ENCODE assay signal across 8 cellular contexts in the genomic region with DNA sequence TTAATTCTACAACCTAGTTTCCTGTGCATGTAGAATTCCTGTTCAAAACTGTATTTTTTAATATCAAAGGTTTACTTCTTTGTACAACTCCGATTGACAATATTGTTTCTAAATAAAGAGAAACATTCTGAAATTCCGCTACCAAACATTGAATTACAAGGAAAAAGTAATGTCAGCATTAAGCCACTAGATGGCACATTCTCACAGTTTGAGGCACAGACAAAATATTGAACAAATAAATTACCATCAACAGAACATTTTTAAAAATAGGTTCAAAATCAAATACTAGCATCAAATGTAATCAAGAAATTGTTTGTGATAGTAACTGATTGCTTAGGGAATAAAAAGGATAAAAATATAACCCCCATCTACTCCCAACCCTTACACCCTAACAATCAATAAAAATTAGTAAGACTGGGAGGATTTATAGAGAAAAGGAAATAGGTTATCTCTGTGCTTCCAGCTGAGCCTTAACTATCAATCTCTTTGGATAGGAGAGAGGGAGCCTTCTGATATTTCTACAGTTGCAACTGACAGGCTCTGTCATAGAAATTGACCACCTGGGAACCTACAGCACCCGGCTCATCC.
A peak's percentile ranks its signal among the peaks of the same experiment; 100 is the strongest.
DNase-seq lines count a peak whose midpoint lies in the region; FAIRE-seq and TF ChIP-seq lines count a peak whose summit lies in the region.

No MANE protein-coding gene starts in this region.

- H3K27ac ChIP-seq in OCI-LY1 (ENCODE audit: low read depth, low read length, poor library complexity, severe bottlenecking) = no peak overlapping the region
- no peak overlapping the region for H3K27ac ChIP-seq in trophoblast cell (ENCODE audit: low read depth, low read length)

- H4K91ac ChIP-seq in trophoblast cell (ENCODE audit: low read depth, low read length) = peak overlapping the region; percentile 43

- no peak overlapping the region for H3K4ac ChIP-seq in trophoblast cell (ENCODE audit: low read depth, low read length)

- H4K12ac ChIP-seq in trophoblast cell (ENCODE audit: low read depth, low read length) = no peak overlapping the region

- no peaks in the 10 kb centered on the region for H3K79me2 ChIP-seq in OCI-LY1 (ENCODE audit: insufficient read depth, low read length)
- no peaks in the 10 kb centered on the region for H3K79me2 ChIP-seq in trophoblast cell (ENCODE audit: control insufficient read depth, insufficient read depth, low read length, poor library complexity)

- H2BK120ac ChIP-seq in trophoblast cell (ENCODE audit: insufficient read depth, low read length, poor library complexity) = peak overlapping the region; percentile 46

- no peak overlapping the region for H3K4me2 ChIP-seq in OCI-LY1 (ENCODE audit: low read length)
- no peak overlapping the region for H3K4me2 ChIP-seq in trophoblast cell (ENCODE audit: low read length)

- no peak overlapping the region for H3K18ac ChIP-seq in trophoblast cell (ENCODE audit: low read length)

- no peaks in the 10 kb centered on the region for H3F3A ChIP-seq in OCI-LY1 (ENCODE audit: insufficient read depth, low read length)

- H4K20me1 ChIP-seq in OCI-LY1 (ENCODE audit: insufficient read depth, low read length) = no peaks in the 10 kb centered on the region

- FAIRE-seq in endometrium (lab: Jason Lieb, UNC) = peak; percentile 88

- H2AK5ac ChIP-seq in trophoblast cell (ENCODE audit: low read length) = no peak overlapping the region

- H2BK5ac ChIP-seq in trophoblast cell (ENCODE audit: low read depth, low read length, poor library complexity) = no peak overlapping the region

- peak; percentile 67 for TF ChIP-seq CTCF in AG09319 (IDR thresholded peaks at IDR 0.05; ENCODE audit: low read depth, low read length)
- peak; percentile 58 for TF ChIP-seq CTCF in GM13976 (IDR thresholded peaks at IDR 0.05; ENCODE audit: borderline replicate concordance, control extremely low read depth, extremely low read depth, insufficient read depth, missing control alignments)
- TF ChIP-seq CTCF in OCI-LY1 (IDR thresholded peaks at IDR 0.05; ENCODE audit: low read length) = peak; percentile 94

- H2BK12ac ChIP-seq in trophoblast cell (ENCODE audit: low read length) = no peak overlapping the region

- H3K9ac ChIP-seq in OCI-LY1 (ENCODE audit: low read length) (no peak overlapping the region), trophoblast cell (ENCODE audit: low read length) (no peak overlapping the region)

- DNase-seq in AG09319 (ENCODE audit: extremely low read depth, low read depth) = peak; percentile 4
- peak; percentile 44 for DNase-seq in GM13976 (ENCODE audit: low spot score)
- peak in 1 of 2 donors; percentile 79 for DNase-seq in trophoblast cell
- DNase-seq in occipital lobe (lab: John Stamatoyannopoulos, UW) = no peak
- DNase-seq in KG1 (lab: John Stamatoyannopoulos, UW) = no peak
- no peak for DNase-seq in posterior vena cava (ENCODE audit: low spot score)

- no peak overlapping the region for H3K23ac ChIP-seq in trophoblast cell (ENCODE audit: low read length)

- H3K4me1 ChIP-seq in OCI-LY1 (ENCODE audit: insufficient read depth, low read length, severe bottlenecking) (peaks cover 15% of the 10 kb centered on the region), trophoblast cell (ENCODE audit: control insufficient read depth in 1 of 2, insufficient read depth in 2 of 2, low read length in 2 of 2) (peaks cover 11 to 12% of the 10 kb centered on the region in 2 experiments)

- H3K9me3 ChIP-seq in OCI-LY1 (ENCODE audit: low read length) (no peaks in the 10 kb centered on the region), trophoblast cell (ENCODE audit: insufficient read depth, low read depth, low read length) (no peaks in the 10 kb centered on the region)

- H4K8ac ChIP-seq in trophoblast cell (ENCODE audit: low read depth, low read length) = no peak overlapping the region

- no peak overlapping the region for H3K4me3 ChIP-seq in OCI-LY1 (ENCODE audit: low read depth, low read length, poor library complexity, severe bottlenecking)
- H3K4me3 ChIP-seq in trophoblast cell (ENCODE audit: low read depth, low read length) = no peak overlapping the region

- no peak overlapping the region for H3K14ac ChIP-seq in trophoblast cell (ENCODE audit: low read length)

- H2AFZ ChIP-seq in OCI-LY1 (ENCODE audit: low read length) (no peak overlapping the region), trophoblast cell (ENCODE audit: insufficient read depth, low read length, poor library complexity) (no peak overlapping the region)

- H3K27me3 ChIP-seq in OCI-LY1 (ENCODE audit: insufficient read depth, low read length) (0 out of 2 replicates have a peak, but pooled peaks cover 5% of the 10 kb centered on the region), trophoblast cell (ENCODE audit: insufficient read depth, low read length) (no peaks in the 10 kb centered on the region)

- intact Hi-C loops in posterior vena cava (cut with DNase I) = loop anchor here (5.0 to 10.0 kb wide), 2 partner anchors 461 to 463 kb away; no protein-coding TSS in a partner anchor

- no peaks in the 10 kb centered on the region for H3K9me2 ChIP-seq in OCI-LY1 (ENCODE audit: low read depth, low read length)

- in situ Hi-C loops in GM13976 (cut with MboI; ENCODE audit: low sequenced_read_pairs, unreplicated experiment) = loop anchor here (10.0 kb wide), 1 partner anchor 461 kb away; no protein-coding TSS in a partner anchor

- H3K36me3 ChIP-seq in OCI-LY1 (ENCODE audit: insufficient read depth, low read length) (no peaks in the 10 kb centered on the region), trophoblast cell (ENCODE audit: control insufficient read depth in 1 of 2, insufficient read depth in 2 of 2, low read length in 2 of 2) (no peaks in the 10 kb centered on the region)

- peaks cover 2% of the 10 kb centered on the region for H3K79me1 ChIP-seq in trophoblast cell (ENCODE audit: low read length)

- no CpG with 5 or more reads among the region's 3 CpGs for WGBS in trophoblast cell (ENCODE audit: extremely low coverage, insufficient coverage, insufficient read length)

Comparison
In these comparisons a context has a peak if more than half of its experiments do, and no peak if none do; other contexts are left out.
1. DNase-seq: peak in AG09319 (single experiment) and GM13976 (single experiment); none in occipital lobe (single experiment), KG1 (single experiment) and posterior vena cava (single experiment).
2. Peak in every context shown above with its lines, with median percentiles within 50 percentile points of each other: CTCF ChIP-seq.